ENCODE assay signal across 11 cellular contexts in genomic region chr2:40957508-40957907, GRCh38.
DNase-seq lines count a peak whose midpoint lies in the region; ATAC-seq, FAIRE-seq and TF ChIP-seq lines count a peak whose summit lies in the region.
"Had no signal": no experiment of that assay in that cellular context is flagged by ENCODE, and none has a peak within 500 bp of the region (broad histone marks: within the 10 kb centered on the region; RNA-seq: fewer than 3 reads in every experiment).

No MANE protein-coding gene starts in this region.

- peaks cover 26% of the 10 kb centered on the region for H3K9me3 Mint-ChIP-seq in dendritic cell treated with granulocyte-macrophage colony-stimulating factor and Interleukin-4, amounts not matched to agents 40 ng/mL and 50 ng/mL, for 4 days
- H3K9me3 Mint-ChIP-seq: nephron progenitor cell had no signal

- H3K4me1 Mint-ChIP-seq in dendritic cell treated with granulocyte-macrophage colony-stimulating factor and Interleukin-4, amounts not matched to agents 40 ng/mL and 50 ng/mL, for 4 days (ENCODE audit: low read depth), result peaks cover 13% of the 10 kb centered on the region
- H3K4me1 Mint-ChIP-seq: nephron progenitor cell had no signal

- no peak for ATAC-seq in GM21825 (IDR thresholded peaks at IDR 0.05; ENCODE audit: unreplicated experiment)

- FAIRE-seq in H54 (lab: Jason Lieb, UNC) (peak; percentile 11), small intestine (lab: Jason Lieb, UNC) (no peak)

- no peak overlapping the region for H3K27ac ChIP-seq in small intestine (ENCODE audit: low read depth in 1 of 2, low read length in 1 of 2)
- H3K27ac ChIP-seq: stomach had no signal

- no peaks in the 10 kb centered on the region for H3K27me3 Mint-ChIP-seq in dendritic cell treated with granulocyte-macrophage colony-stimulating factor and Interleukin-4, amounts not matched to agents 40 ng/mL and 50 ng/mL, for 4 days

- H3K36me3 ChIP-seq in small intestine (ENCODE audit: control insufficient read depth in 2 of 2, insufficient read depth in 2 of 2, low read length in 2 of 2), result no peaks in the 10 kb centered on the region
- H3K36me3 ChIP-seq: stomach had no signal

- H3K9me3 ChIP-seq in small intestine (ENCODE audit: control insufficient read depth, low read depth), result no peaks in the 10 kb centered on the region
- H3K9me3 ChIP-seq: stomach had no signal

- H3K27ac Mint-ChIP-seq in dendritic cell treated with granulocyte-macrophage colony-stimulating factor and Interleukin-4, amounts not matched to agents 40 ng/mL and 50 ng/mL, for 4 days, result peak overlapping the region; percentile 17
- H3K27ac Mint-ChIP-seq: nephron progenitor cell had no signal

- no peaks in the 10 kb centered on the region for H3K4me1 ChIP-seq in small intestine (ENCODE audit: control insufficient read depth in 2 of 2, insufficient read depth in 1 of 2, low read depth in 1 of 2, low read length in 1 of 2)
- H3K4me1 ChIP-seq: stomach had no signal

- DNase-seq in H54 (ENCODE audit: insufficient read length, low spot score) (no peak), NOMO-1 (lab: John Stamatoyannopoulos, UW; ENCODE audit: unreplicated experiment in 2 of 2) (peak; percentile 66 to 82), small intestine (peak; percentile 0), NCI-H2196 (lab: John Stamatoyannopoulos, UW; ENCODE audit: unreplicated experiment) (no peak)
- no peak for DNase-seq in NK-92 treated with Interleukin-12 subunit alpha and Interleukin-12 subunit beta, amount 100 ng/mL, for 24 hours (lab: John Stamatoyannopoulos, UW)
- DNase-seq: anterior cingulate cortex, NCI-H187 treated with DMSO at 0.1 percent for 48 hours, nephron progenitor cell, stomach had no signal

- WGBS in small intestine, 3 donors, result 72 to 73% (median 72%) methylated on average over 9 of the region's 9 CpGs

- H3K4me3 Mint-ChIP-seq in dendritic cell treated with granulocyte-macrophage colony-stimulating factor and Interleukin-4, amounts not matched to agents 40 ng/mL and 50 ng/mL, for 4 days, result no peak overlapping the region
- H3K4me3 Mint-ChIP-seq: nephron progenitor cell had no signal

- intact Hi-C loops in dendritic cell treated with granulocyte-macrophage colony-stimulating factor and Interleukin-4, amounts not matched to agents 40 ng/mL and 50 ng/mL, for 4 days (cut with micrococcal nuclease), result no loop called here

- H3K4me3 ChIP-seq in small intestine (ENCODE audit: low read depth in 1 of 2, low read length in 2 of 2), result no peak overlapping the region
- H3K4me3 ChIP-seq: stomach had no signal

- no peaks in the 10 kb centered on the region for H3K36me3 Mint-ChIP-seq in dendritic cell treated with granulocyte-macrophage colony-stimulating factor and Interleukin-4, amounts not matched to agents 40 ng/mL and 50 ng/mL, for 4 days (ENCODE audit: low read depth)

- H3K27me3 ChIP-seq in small intestine (ENCODE audit: control insufficient read depth in 2 of 2, insufficient read depth in 2 of 2, low read length in 2 of 2), result no peaks in the 10 kb centered on the region
- H3K27me3 ChIP-seq: stomach had no signal

- no peak for TF ChIP-seq POLR2A in H54 (IDR thresholded peaks at IDR 0.05; ENCODE audit: low read depth, low read length)

Comparison
In these comparisons a context has a peak if more than half of its experiments do, and no peak if none do; other contexts are left out.
1. DNase-seq: peak in NOMO-1 (2 of 2) and small intestine (single experiment); none in H54 (single experiment), NK-92 treated with Interleukin-12 subunit alpha and Interleukin-12 subunit beta, amount 100 ng/mL, for 24 hours (single experiment) and NCI-H2196 (single experiment).